ENCODE assay signal across 8 cellular contexts in the genomic region with DNA sequence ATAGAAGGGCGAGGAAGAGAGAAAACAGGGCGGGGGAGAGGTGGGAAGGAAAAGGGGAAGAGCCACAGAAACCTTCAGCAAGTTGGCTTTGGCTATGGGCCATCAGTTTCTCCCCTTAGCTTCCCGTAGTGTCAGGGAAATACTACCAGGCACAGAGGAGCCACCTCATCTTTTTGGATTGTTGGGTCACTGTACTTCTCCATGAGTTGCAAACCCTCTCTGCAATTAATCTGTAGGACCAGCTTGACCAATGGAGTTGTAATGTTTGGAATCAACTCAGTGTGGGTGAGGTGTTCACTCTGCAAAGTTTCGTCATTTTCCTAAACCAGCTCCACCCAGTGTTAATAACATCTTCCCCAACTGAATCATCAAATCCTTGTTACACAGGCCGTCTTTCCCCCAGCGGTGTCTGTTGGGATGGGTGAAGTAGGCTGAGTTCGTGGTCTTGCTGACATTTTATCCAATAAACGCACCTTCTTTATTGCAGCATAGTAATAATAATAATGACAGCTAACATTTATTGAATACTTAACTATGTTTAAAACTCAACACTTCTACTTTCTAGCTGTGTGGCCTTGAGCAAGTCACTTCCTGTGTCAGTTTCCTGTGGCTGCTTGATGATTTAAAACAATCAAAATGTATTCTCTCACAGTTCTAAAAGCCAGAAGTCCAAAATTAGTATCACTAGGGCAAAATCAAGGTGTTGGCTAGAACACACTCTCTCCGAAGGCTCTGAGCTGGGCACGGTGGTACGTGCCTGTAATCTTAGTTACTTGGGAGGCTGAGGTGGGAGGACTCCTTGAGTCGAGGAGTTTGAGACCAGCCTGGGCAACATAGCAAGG. TPM values are rescaled to one million over a fixed set of nuclear protein-coding genes. Genes with fewer than 3 reads are reported as not detected.
DNase-seq lines count a peak whose midpoint lies in the region; ATAC-seq and TF ChIP-seq lines count a peak whose summit lies in the region.

No MANE protein-coding gene starts in this region.

- no peak for TF ChIP-seq CTCF in CD14-positive monocyte (IDR thresholded peaks at IDR 0.05)

- peak overlapping the region; percentile 97 to 100 (median 99) for H3K27ac Mint-ChIP-seq in CD14-positive monocyte
- H3K27ac Mint-ChIP-seq in activated naive CD4-positive, alpha-beta T cell treated with anti-CD3 and anti-CD28 coated beads, Interleukin-2, amount 50 U/mL, for 24 hours: peak overlapping the region; percentile 87

- intact Hi-C loops in CD14-positive monocyte (cut with micrococcal nuclease): loop anchor here in 1 of 2 donors (10.0 kb wide), 1 partner anchor 84 kb away; no protein-coding TSS in a partner anchor

- H3K4me1 Mint-ChIP-seq in CD14-positive monocyte: peaks cover 73% of the 10 kb centered on the region
- H3K4me1 Mint-ChIP-seq in activated naive CD4-positive, alpha-beta T cell treated with anti-CD3 and anti-CD28 coated beads, Interleukin-2, amount 50 U/mL, for 24 hours: peaks cover 37% of the 10 kb centered on the region

- H3K36me3 ChIP-seq in KOPT-K1 (ENCODE audit: insufficient read depth, low read length): no peaks in the 10 kb centered on the region

- ATAC-seq in HG03135 (IDR thresholded peaks at IDR 0.05; ENCODE audit: unreplicated experiment) (no peak), GM21737 (IDR thresholded peaks at IDR 0.05; ENCODE audit: unreplicated experiment) (no peak), GM21786 (IDR thresholded peaks at IDR 0.05; ENCODE audit: unreplicated experiment) (no peak)

- H3K9me3 Mint-ChIP-seq in CD14-positive monocyte: peaks cover 0 to 3% (median 0%) of the 10 kb centered on the region in 7 donors
- H3K9me3 Mint-ChIP-seq in activated naive CD4-positive, alpha-beta T cell treated with anti-CD3 and anti-CD28 coated beads, Interleukin-2, amount 50 U/mL, for 24 hours: no peaks in the 10 kb centered on the region

- peak; percentile 80 for DNase-seq in CD14-positive monocyte (ENCODE audit: low spot score)
- DNase-seq in kidney tubule cell (ENCODE audit: low spot score): peak; percentile 87
- DNase-seq in DMS79 (lab: John Stamatoyannopoulos, UW): no peak

- H3K27ac ChIP-seq in KOPT-K1 (ENCODE audit: low read depth, low read length, poor library complexity, severe bottlenecking): peak overlapping the region; percentile 61

- no peaks in the 10 kb centered on the region for H3K9me3 ChIP-seq in KOPT-K1 (ENCODE audit: insufficient read depth, low read length, poor library complexity, severe bottlenecking)

- H3K4me3 Mint-ChIP-seq in CD14-positive monocyte: peak overlapping the region; percentile 48 to 80
- H3K4me3 Mint-ChIP-seq in activated naive CD4-positive, alpha-beta T cell treated with anti-CD3 and anti-CD28 coated beads, Interleukin-2, amount 50 U/mL, for 24 hours: peak overlapping the region; percentile 70

- H3K36me3 Mint-ChIP-seq in CD14-positive monocyte: peaks cover 1 to 5% of the 10 kb centered on the region in 2 donors
- no peaks in the 10 kb centered on the region for H3K36me3 Mint-ChIP-seq in activated naive CD4-positive, alpha-beta T cell treated with anti-CD3 and anti-CD28 coated beads, Interleukin-2, amount 50 U/mL, for 24 hours

- H3K27me3 Mint-ChIP-seq in CD14-positive monocyte (ENCODE audit: low read depth in 3 of 3): peaks cover 0 to 2% (median 0%) of the 10 kb centered on the region in 3 donors
- H3K27me3 Mint-ChIP-seq in activated naive CD4-positive, alpha-beta T cell treated with anti-CD3 and anti-CD28 coated beads, Interleukin-2, amount 50 U/mL, for 24 hours: no peaks in the 10 kb centered on the region

RNA-seq across cellular contexts. Expression of gene GLTP, which starts 8.1 kb away (rescaled TPM):
- polyA plus RNA-seq in CD14-positive monocyte: 10 to 100 TPM; 46.2 to 65.9 TPM

RNA-seq across cellular contexts. Expression of gene TCHP, which starts 11.7 kb away (rescaled TPM):
- polyA plus RNA-seq in CD14-positive monocyte: 1 to 10 TPM; 2.6 to 7.3 TPM

RNA-seq across cellular contexts. Expression of gene TRPV4, which starts 55.2 kb away (rescaled TPM):
- polyA plus RNA-seq in CD14-positive monocyte: 1 to 10 TPM in 1 of 2 donors, under 1 TPM in 1; 0.64 to 2.0 TPM
